Comparison of ENCODE assay signal across 9 cellular contexts in genomic region chr6:22149501-22150490, GRCh38.
DNase-seq lines count a peak whose midpoint lies in the region; ATAC-seq and TF ChIP-seq lines count a peak whose summit lies in the region.
"Had no signal": no experiment of that assay in that cellular context is flagged by ENCODE, and none has a peak within 500 bp of the region (broad histone marks: within the 10 kb centered on the region; RNA-seq: fewer than 3 reads in every experiment).

No MANE protein-coding gene starts in this region.

- intact Hi-C loops in Caco-2 (cut with micrococcal nuclease; ENCODE audit: unreplicated experiment) = loop anchor here (10.0 kb wide), 1 partner anchor 555 kb away; the partner anchor contains the start of gene SOX4
- intact Hi-C loops in activated naive CD4-positive, alpha-beta T cell treated with anti-CD3 and anti-CD28 coated beads for 36 hours (cut with micrococcal nuclease) = loop anchor here (5.0 to 10.0 kb wide), 3 partner anchors 87 to 1585 kb away; no protein-coding TSS in a partner anchor

- TF ChIP-seq CTCF in Caco-2 (IDR thresholded peaks at IDR 0.05; ENCODE audit: insufficient read depth in 1 of 2, low read depth in 1 of 2, low read length in 1 of 2, severe bottlenecking in 1 of 2, unreplicated experiment in 1 of 2) = no peak

- H3K4me1 ChIP-seq in Caco-2 = peaks cover 15% of the 10 kb centered on the region

- H3K27ac Mint-ChIP-seq in Caco-2 (ENCODE audit: unreplicated experiment) = no peak overlapping the region
- no peak overlapping the region for H3K27ac Mint-ChIP-seq in activated naive CD4-positive, alpha-beta T cell treated with anti-CD3 and anti-CD28 coated beads for 36 hours

- peaks cover 13% of the 10 kb centered on the region for H3K4me1 Mint-ChIP-seq in Caco-2 (ENCODE audit: low read depth, unreplicated experiment)
- H3K4me1 Mint-ChIP-seq in activated naive CD4-positive, alpha-beta T cell treated with anti-CD3 and anti-CD28 coated beads for 36 hours (ENCODE audit: low read depth) = peaks cover 7% of the 10 kb centered on the region

- no peak for ATAC-seq in HG02571 (IDR thresholded peaks at IDR 0.05; ENCODE audit: unreplicated experiment)

- no peaks in the 10 kb centered on the region for H3K27me3 ChIP-seq in Caco-2 (replicated peaks; ENCODE audit: control insufficient read depth, insufficient read depth, low read length)

- H3K27me3 Mint-ChIP-seq in Caco-2 (ENCODE audit: insufficient read depth, unreplicated experiment) = no peaks in the 10 kb centered on the region
- peaks cover 36% of the 10 kb centered on the region for H3K27me3 Mint-ChIP-seq in activated naive CD4-positive, alpha-beta T cell treated with anti-CD3 and anti-CD28 coated beads for 36 hours (ENCODE audit: low read depth)

- POLR2A ChIA-PET in Caco-2 (lab: Charles Lee) = no interaction called here

- H3K36me3 Mint-ChIP-seq in Caco-2 (ENCODE audit: insufficient read depth, unreplicated experiment) = no peaks in the 10 kb centered on the region
- H3K36me3 Mint-ChIP-seq in activated naive CD4-positive, alpha-beta T cell treated with anti-CD3 and anti-CD28 coated beads for 36 hours (ENCODE audit: low read depth) = peaks cover 2% of the 10 kb centered on the region

- BruUV-seq in Caco-2 (replicated peaks; lab: Mats Ljungman, UMichigan) = no TSS peak

- peak in 10 of 14 donors; percentile 3 to 51 (median 20) for DNase-seq in C1 segment of cervical spinal cord (lab: John Stamatoyannopoulos, UW)
- peak; percentile 55 to 57 for DNase-seq in NCI-H1930 (lab: John Stamatoyannopoulos, UW)
- peak; percentile 28 for DNase-seq in cerebellar cortex (ENCODE audit: low spot score)
- DNase-seq in midbrain (lab: John Stamatoyannopoulos, UW) = peak; percentile 50
- no peak for DNase-seq in Caco-2
- no peak for DNase-seq in OCI-M2 (lab: John Stamatoyannopoulos, UW; ENCODE audit: unreplicated experiment)
- DNase-seq in activated naive CD4-positive, alpha-beta T cell treated with anti-CD3 and anti-CD28 coated beads for 36 hours = no peak
- DNase-seq: RPMI8226 had no signal

- no peaks in the 10 kb centered on the region for H3K9me3 ChIP-seq in Caco-2

- no peak overlapping the region for H3K4me3 Mint-ChIP-seq in Caco-2 (ENCODE audit: unreplicated experiment)
- no peak overlapping the region for H3K4me3 Mint-ChIP-seq in activated naive CD4-positive, alpha-beta T cell treated with anti-CD3 and anti-CD28 coated beads for 36 hours

- no peak overlapping the region for H3K4me3 ChIP-seq in Caco-2 (ENCODE audit: low read depth, low read length)

- H3K36me3 ChIP-seq in Caco-2 (ENCODE audit: control insufficient read depth, insufficient read depth, low read length) = no peaks in the 10 kb centered on the region

- CTCF ChIA-PET in Caco-2 (lab: Charles Lee) = no interaction called here
- CTCF ChIA-PET in activated naive CD4-positive, alpha-beta T cell treated with anti-CD3 and anti-CD28 coated beads for 36 hours (lab: Charles Lee) = no interaction called here

- H3K9me3 Mint-ChIP-seq in Caco-2 (ENCODE audit: unreplicated experiment) = no peaks in the 10 kb centered on the region
- H3K9me3 Mint-ChIP-seq in activated naive CD4-positive, alpha-beta T cell treated with anti-CD3 and anti-CD28 coated beads for 36 hours = no peaks in the 10 kb centered on the region

Comparison
In these comparisons a context has a peak if more than half of its experiments do, and no peak if none do; other contexts are left out.
1. DNase-seq: peak in C1 segment of cervical spinal cord (10 of 14), NCI-H1930 (2 of 2), cerebellar cortex (single experiment) and midbrain (single experiment); none in Caco-2 (0 of 2), OCI-M2 (single experiment) and activated naive CD4-positive, alpha-beta T cell treated with anti-CD3 and anti-CD28 coated beads for 36 hours (single experiment).